Comparison of ENCODE assay signal across 1 cellular context in the genomic region with DNA sequence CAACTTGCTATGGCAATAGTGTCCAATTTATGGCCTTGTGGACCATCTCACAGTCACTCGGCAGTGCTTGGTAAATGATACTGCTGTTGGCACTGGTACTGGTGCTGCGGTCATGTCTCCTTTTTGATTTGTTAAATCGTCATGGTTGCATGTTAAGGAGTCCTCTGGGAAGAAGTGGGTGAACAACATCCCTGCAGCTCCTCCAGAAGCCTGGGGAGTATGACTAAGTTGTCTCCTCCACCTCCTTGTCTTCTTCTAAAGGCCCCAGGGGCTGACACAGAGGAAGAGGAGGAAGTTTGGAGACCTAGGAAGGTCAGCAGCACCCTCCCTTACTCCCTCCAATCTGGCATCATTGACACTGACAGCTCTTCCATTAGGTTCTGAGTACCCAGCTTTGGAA.
TF ChIP-seq lines count a peak whose summit lies in the region.

No MANE protein-coding gene starts in this region.

TF ChIP-seq in GM23338, 12 proteins besides CTCF, POLR2A, EP300 and RAD21 (continued from another document):
- TF ChIP-seq, protein P1, sequence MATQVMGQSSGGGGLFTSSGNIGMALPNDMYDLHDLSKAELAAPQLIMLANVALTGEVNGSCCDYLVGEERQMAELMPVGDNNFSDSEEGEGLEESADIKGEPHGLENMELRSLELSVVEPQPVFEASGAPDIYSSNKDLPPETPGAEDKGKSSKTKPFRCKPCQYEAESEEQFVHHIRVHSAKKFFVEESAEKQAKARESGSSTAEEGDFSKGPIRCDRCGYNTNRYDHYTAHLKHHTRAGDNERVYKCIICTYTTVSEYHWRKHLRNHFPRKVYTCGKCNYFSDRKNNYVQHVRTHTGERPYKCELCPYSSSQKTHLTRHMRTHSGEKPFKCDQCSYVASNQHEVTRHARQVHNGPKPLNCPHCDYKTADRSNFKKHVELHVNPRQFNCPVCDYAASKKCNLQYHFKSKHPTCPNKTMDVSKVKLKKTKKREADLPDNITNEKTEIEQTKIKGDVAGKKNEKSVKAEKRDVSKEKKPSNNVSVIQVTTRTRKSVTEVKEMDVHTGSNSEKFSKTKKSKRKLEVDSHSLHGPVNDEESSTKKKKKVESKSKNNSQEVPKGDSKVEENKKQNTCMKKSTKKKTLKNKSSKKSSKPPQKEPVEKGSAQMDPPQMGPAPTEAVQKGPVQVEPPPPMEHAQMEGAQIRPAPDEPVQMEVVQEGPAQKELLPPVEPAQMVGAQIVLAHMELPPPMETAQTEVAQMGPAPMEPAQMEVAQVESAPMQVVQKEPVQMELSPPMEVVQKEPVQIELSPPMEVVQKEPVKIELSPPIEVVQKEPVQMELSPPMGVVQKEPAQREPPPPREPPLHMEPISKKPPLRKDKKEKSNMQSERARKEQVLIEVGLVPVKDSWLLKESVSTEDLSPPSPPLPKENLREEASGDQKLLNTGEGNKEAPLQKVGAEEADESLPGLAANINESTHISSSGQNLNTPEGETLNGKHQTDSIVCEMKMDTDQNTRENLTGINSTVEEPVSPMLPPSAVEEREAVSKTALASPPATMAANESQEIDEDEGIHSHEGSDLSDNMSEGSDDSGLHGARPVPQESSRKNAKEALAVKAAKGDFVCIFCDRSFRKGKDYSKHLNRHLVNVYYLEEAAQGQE (IDR thresholded peaks at IDR 0.05; ENCODE audit: unreplicated experiment), result no peak
- TF ChIP-seq CREB1 (CRISPR knock-in tag; IDR thresholded peaks at IDR 0.05; ENCODE audit: low read depth) (no peak), JUNB (IDR thresholded peaks at IDR 0.05; ENCODE audit: unreplicated experiment) (no peak), STAT1 (IDR thresholded peaks at IDR 0.05; ENCODE audit: unreplicated experiment) (no peak), POLR2AphosphoS5 (IDR thresholded peaks at IDR 0.05; ENCODE audit: low read depth) (no peak), EZH2 (IDR thresholded peaks at IDR 0.05; ENCODE audit: low read depth, unreplicated experiment) (no peak)
- TF ChIP-seq, protein P2, sequence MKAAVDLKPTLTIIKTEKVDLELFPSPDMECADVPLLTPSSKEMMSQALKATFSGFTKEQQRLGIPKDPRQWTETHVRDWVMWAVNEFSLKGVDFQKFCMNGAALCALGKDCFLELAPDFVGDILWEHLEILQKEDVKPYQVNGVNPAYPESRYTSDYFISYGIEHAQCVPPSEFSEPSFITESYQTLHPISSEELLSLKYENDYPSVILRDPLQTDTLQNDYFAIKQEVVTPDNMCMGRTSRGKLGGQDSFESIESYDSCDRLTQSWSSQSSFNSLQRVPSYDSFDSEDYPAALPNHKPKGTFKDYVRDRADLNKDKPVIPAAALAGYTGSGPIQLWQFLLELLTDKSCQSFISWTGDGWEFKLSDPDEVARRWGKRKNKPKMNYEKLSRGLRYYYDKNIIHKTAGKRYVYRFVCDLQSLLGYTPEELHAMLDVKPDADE (IDR thresholded peaks at IDR 0.05), result no peak
